ENCODE assay signal across 18 cellular contexts in the genomic region with DNA sequence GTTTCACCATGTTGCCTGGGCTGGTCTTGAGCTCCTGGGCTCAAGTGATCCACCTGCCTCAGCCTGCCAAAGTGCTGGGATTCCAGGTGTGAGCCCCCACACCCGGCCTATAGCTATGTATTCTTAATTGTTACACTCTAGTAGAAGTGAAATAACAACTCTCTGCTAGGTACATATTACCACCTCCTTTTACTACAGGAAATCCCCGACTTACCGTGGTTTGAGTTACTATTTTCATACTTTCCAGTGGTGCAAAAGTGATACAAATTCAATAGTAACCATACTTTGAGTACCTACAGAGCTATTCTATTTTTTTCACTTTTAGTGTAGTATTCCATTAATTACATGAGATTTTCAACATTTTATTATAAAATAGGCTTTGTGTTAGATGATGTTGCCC. TPM values are rescaled to one million over a fixed set of nuclear protein-coding genes. Genes with fewer than 3 reads are reported as not detected.
DNase-seq lines count a peak whose midpoint lies in the region; ATAC-seq and TF ChIP-seq lines count a peak whose summit lies in the region.
"Had no signal": no experiment of that assay in that cellular context is flagged by ENCODE, and none has a peak within 500 bp of the region (broad histone marks: within the 10 kb centered on the region; RNA-seq: fewer than 3 reads in every experiment).

No MANE protein-coding gene starts in this region.

- H3F3A ChIP-seq in smooth muscle cell (ENCODE audit: low read depth), result no peaks in the 10 kb centered on the region

- TF ChIP-seq CTCF in GM12865 (IDR thresholded peaks at IDR 0.05; ENCODE audit: insufficient read depth, low read depth, low read length, missing control alignments), result no peak
- no peak for TF ChIP-seq CTCF in KMS-11 (conservative IDR thresholded peaks at IDR 0.05; ENCODE audit: low read depth, low read length)
- no peak for TF ChIP-seq CTCF in smooth muscle cell (IDR thresholded peaks at IDR 0.05; ENCODE audit: borderline replicate concordance, insufficient read depth, poor library complexity, severe bottlenecking)

- H3K27ac ChIP-seq in KMS-11, result no peak overlapping the region
- H3K27ac ChIP-seq in smooth muscle cell (ENCODE audit: low read depth), result no peak overlapping the region

- ATAC-seq in GM19372 (IDR thresholded peaks at IDR 0.05; ENCODE audit: low read depth, unreplicated experiment) (peak; percentile 49), GM21786 (IDR thresholded peaks at IDR 0.05; ENCODE audit: unreplicated experiment) (peak; percentile 38), HG03280 (IDR thresholded peaks at IDR 0.05; ENCODE audit: unreplicated experiment) (no peak)

- H3K36me3 ChIP-seq in KMS-11 (ENCODE audit: insufficient read depth), result no peaks in the 10 kb centered on the region
- no peaks in the 10 kb centered on the region for H3K36me3 ChIP-seq in smooth muscle cell (ENCODE audit: low read depth)

- no peaks in the 10 kb centered on the region for H4K20me1 ChIP-seq in KMS-11 (ENCODE audit: insufficient read depth)
- no peaks in the 10 kb centered on the region for H4K20me1 ChIP-seq in smooth muscle cell (ENCODE audit: low read depth)

- H2AFZ ChIP-seq in KMS-11 (ENCODE audit: low read depth), result no peak overlapping the region
- H2AFZ ChIP-seq in smooth muscle cell (ENCODE audit: low read depth), result no peak overlapping the region

- DNase-seq in GM12865 (ENCODE audit: low read depth) (peak; percentile 25), smooth muscle cell (lab: John Stamatoyannopoulos, UW; ENCODE audit: unreplicated experiment) (no peak), NCI-H1092 treated with DMSO at 0.1 percent for 48 hours (lab: John Stamatoyannopoulos, UW) (no peak), inferior parietal cortex (ENCODE audit: extremely low spot score) (no peak)
- DNase-seq: activated gamma-delta T cell; anterior cingulate cortex; cerebellar nuclear complex; effector memory CD4-positive, alpha-beta T cell; EL; hippocampal formation; kidney glomerular epithelial cell; NCI-H187 treated with DMSO at 0.1 percent for 48 hours; NCI-H446; T-helper 2 cell had no signal

- H3K9ac ChIP-seq in KMS-11 (no peak overlapping the region), smooth muscle cell (ENCODE audit: low read depth) (no peak overlapping the region)

- peaks cover 21% of the 10 kb centered on the region for H3K4me1 ChIP-seq in KMS-11 (ENCODE audit: low read depth, poor library complexity, severe bottlenecking)
- no peaks in the 10 kb centered on the region for H3K4me1 ChIP-seq in smooth muscle cell (ENCODE audit: low read depth)

- WGBS in smooth muscle cell (ENCODE audit: low lambda C conversion rate), result 93% methylated on average over 3 of the region's 3 CpGs

- H3K9me3 ChIP-seq in smooth muscle cell (replicated peaks; ENCODE audit: low read depth), result no peaks in the 10 kb centered on the region

- H3K4me3 ChIP-seq in GM12865 (ENCODE audit: low read depth, low read length) (no peak overlapping the region), KMS-11 (IDR thresholded peaks at IDR 0.05; ENCODE audit: insufficient read depth, low read depth, low read length) (no peak overlapping the region), smooth muscle cell (no peak overlapping the region)

- 0 out of 2 replicates have a peak overlapping the region, but pooled peaks have one; percentile 8 for H3K4me2 ChIP-seq in KMS-11
- no peak overlapping the region for H3K4me2 ChIP-seq in smooth muscle cell

- H3K27me3 ChIP-seq in KMS-11 (ENCODE audit: insufficient read depth, low read depth) (no peaks in the 10 kb centered on the region), smooth muscle cell (ENCODE audit: low read depth) (no peaks in the 10 kb centered on the region)

- H3K79me2 ChIP-seq in KMS-11 (ENCODE audit: insufficient read depth, low read depth), result no peaks in the 10 kb centered on the region
- no peaks in the 10 kb centered on the region for H3K79me2 ChIP-seq in smooth muscle cell (ENCODE audit: low read depth)

RNA-seq across cellular contexts. Expression of gene ARL14EPL, which starts 0.7 kb away (rescaled TPM):
- not detected in 2 replicates for total RNA-seq in smooth muscle cell
- polyA plus RNA-seq in smooth muscle cell, result not detected in 2 replicates

RNA-seq across cellular contexts. Expression of gene COMMD10, which starts 51.8 kb away (rescaled TPM):
- total RNA-seq in smooth muscle cell, result 34.0 and 40.4 TPM in 2 replicates
- polyA plus RNA-seq in smooth muscle cell, result 22.4 and 28.4 TPM in 2 replicates
